Comparison of ENCODE assay signal across 17 cellular contexts in the genomic region with DNA sequence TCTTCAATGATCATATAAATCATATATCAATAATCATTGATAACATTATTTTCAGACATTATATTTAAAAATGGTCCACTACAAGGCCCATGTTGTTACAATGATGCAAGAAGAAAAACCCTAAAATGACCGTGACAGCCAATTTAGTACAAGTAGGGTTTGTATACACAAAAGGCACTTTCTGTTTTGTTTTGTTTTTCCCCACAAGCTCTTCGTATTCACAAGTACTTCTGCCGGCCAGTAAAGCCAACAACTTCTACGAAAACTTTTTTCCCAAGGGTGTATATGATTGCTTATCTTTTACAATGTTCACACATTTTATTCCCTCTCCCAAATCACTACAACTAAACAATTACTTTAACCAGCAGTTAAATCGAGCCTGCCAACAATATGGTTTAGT. TPM values are rescaled to one million over a fixed set of nuclear protein-coding genes. Genes with fewer than 3 reads are reported as not detected.
"Had no signal": no experiment of that assay in that cellular context is flagged by ENCODE, and none has a peak within 500 bp of the region (broad histone marks: within the 10 kb centered on the region; RNA-seq: fewer than 3 reads in every experiment).

No MANE protein-coding gene starts in this region.

- H3K27me3 Mint-ChIP-seq: dendritic cell treated with granulocyte-macrophage colony-stimulating factor and Interleukin-4, amounts not matched to agents 40 ng/mL and 50 ng/mL, for 4 days had no signal

- H3K27ac Mint-ChIP-seq: activated CD8-positive, alpha-beta T cell treated with anti-CD3 and anti-CD28 coated beads for 36 hours; activated naive CD4-positive, alpha-beta T cell treated with anti-CD3 and anti-CD28 coated beads for 36 hours; activated T-helper 1 cell treated with anti-CD3 and anti-CD28 coated beads, Interleukin-12 subunit alpha, Interleukin-12 subunit beta, Interleukin-2, Interleukin-4 antibody, amounts not matched to agents 30 ng/mL and 10 ng/mL and 1 ng/mL, durations not matched to agents 14 hours and 24 hours and 36 hours; brain; dendritic cell treated with granulocyte-macrophage colony-stimulating factor and Interleukin-4, amounts not matched to agents 40 ng/mL and 50 ng/mL, for 4 days; naive thymus-derived CD4-positive, alpha-beta T cell; progenitor cell of endocrine pancreas; T-helper 1 cell treated with Interleukin-12 subunit alpha and Interleukin-12 subunit beta and Interleukin-4 antibody, amounts not matched to agents 30 μg/mL and 1 μg/mL, for 36 hours had no signal

- DNase-seq: activated CD4-positive, alpha-beta T cell treated with anti-CD3 and anti-CD28 coated beads for 4 hours; activated CD8-positive, alpha-beta memory T cell treated with anti-CD3 and anti-CD28 coated beads, Interleukin-2, amount 50 U/mL, for 4 hours; activated CD8-positive, alpha-beta T cell treated with anti-CD3 and anti-CD28 coated beads for 36 hours; activated naive CD4-positive, alpha-beta T cell treated with anti-CD3 and anti-CD28 coated beads for 36 hours; foreskin fibroblast; naive thymus-derived CD4-positive, alpha-beta T cell; stimulated activated CD4-positive, alpha-beta T cell treated with anti-CD3 and anti-CD28 coated beads, Interleukin-4, amount 100 ng/mL, for 1 hour; stimulated activated CD8-positive, alpha-beta memory T cell treated with anti-CD3 and anti-CD28 coated beads, Interleukin-4, amount 100 ng/mL, for 48 hours; stimulated activated naive CD8-positive, alpha-beta T cell treated with anti-CD3 and anti-CD28 coated beads, Interleukin-15, Interleukin-2, amounts not matched to agents 100 U/mL and 50 U/mL, for 24 hours had no signal

- H3K9me3 ChIP-seq: neutrophil had no signal

- H3K9me3 Mint-ChIP-seq: activated CD8-positive, alpha-beta T cell treated with anti-CD3 and anti-CD28 coated beads for 36 hours; activated T-helper 1 cell treated with anti-CD3 and anti-CD28 coated beads, Interleukin-12 subunit alpha, Interleukin-12 subunit beta, Interleukin-2, Interleukin-4 antibody, amounts not matched to agents 30 ng/mL and 10 ng/mL and 1 ng/mL, durations not matched to agents 14 hours and 24 hours and 36 hours; dendritic cell treated with granulocyte-macrophage colony-stimulating factor and Interleukin-4, amounts not matched to agents 40 ng/mL and 50 ng/mL, for 4 days; T-helper 1 cell treated with Interleukin-12 subunit alpha and Interleukin-12 subunit beta and Interleukin-4 antibody, amounts not matched to agents 30 μg/mL and 1 μg/mL, for 36 hours had no signal

- H3K36me3 Mint-ChIP-seq: naive thymus-derived CD4-positive, alpha-beta T cell had no signal

- H3K4me1 Mint-ChIP-seq: naive thymus-derived CD4-positive, alpha-beta T cell had no signal

- ATAC-seq: activated CD8-positive, alpha-beta T cell treated with anti-CD3 and anti-CD28 coated beads for 36 hours; naive thymus-derived CD4-positive, alpha-beta T cell; sciatic nerve; stimulated activated naive CD8-positive, alpha-beta T cell treated with anti-CD3 and anti-CD28 coated beads, Interleukin-15, Interleukin-2, amounts not matched to agents 100 U/mL and 50 U/mL, for 24 hours had no signal

- H3K4me3 ChIP-seq: lung had no signal

- H3K27me3 ChIP-seq: neutrophil had no signal

- H3K36me3 ChIP-seq: neutrophil had no signal

- H3K4me3 Mint-ChIP-seq: activated CD8-positive, alpha-beta T cell treated with anti-CD3 and anti-CD28 coated beads for 36 hours; activated naive CD4-positive, alpha-beta T cell treated with anti-CD3 and anti-CD28 coated beads for 36 hours; activated T-helper 1 cell treated with anti-CD3 and anti-CD28 coated beads, Interleukin-12 subunit alpha, Interleukin-12 subunit beta, Interleukin-2, Interleukin-4 antibody, amounts not matched to agents 30 ng/mL and 10 ng/mL and 1 ng/mL, durations not matched to agents 14 hours and 24 hours and 36 hours; brain; dendritic cell treated with granulocyte-macrophage colony-stimulating factor and Interleukin-4, amounts not matched to agents 40 ng/mL and 50 ng/mL, for 4 days; naive thymus-derived CD4-positive, alpha-beta T cell; T-helper 1 cell treated with Interleukin-12 subunit alpha and Interleukin-12 subunit beta and Interleukin-4 antibody, amounts not matched to agents 30 μg/mL and 1 μg/mL, for 36 hours had no signal

RNA-seq across cellular contexts. Expression of gene PTPRB, which starts 9.6 kb away (rescaled TPM):
- total RNA-seq: activated CD8-positive, alpha-beta T cell treated with anti-CD3 and anti-CD28 coated beads for 36 hours; activated naive CD4-positive, alpha-beta T cell treated with anti-CD3 and anti-CD28 coated beads for 36 hours; activated T-helper 1 cell treated with anti-CD3 and anti-CD28 coated beads, Interleukin-12 subunit alpha, Interleukin-12 subunit beta, Interleukin-2, Interleukin-4 antibody, amounts not matched to agents 30 ng/mL and 10 ng/mL and 1 ng/mL, durations not matched to agents 14 hours and 24 hours and 36 hours had no signal
- polyA plus RNA-seq: naive thymus-derived CD4-positive, alpha-beta T cell had no signal
